ENCODE assay signal across 1 cellular context in genomic region chr4:140343303-140343702, GRCh38.
TF ChIP-seq lines count a peak whose summit lies in the region.

No MANE protein-coding gene starts in this region.

TF ChIP-seq in A549, 52 proteins besides CTCF, POLR2A, EP300 and RAD21 (continued from another document):
- TF ChIP-seq ATOH8 (CRISPR knock-in tag; IDR thresholded peaks at IDR 0.05; ENCODE audit: low read depth) (no peak), KDM5A (IDR thresholded peaks at IDR 0.05) (no peak), NFE2L2 (conservative IDR thresholded peaks at IDR 0.05; ENCODE audit: low read length) (no peak), SREBF2 (IDR thresholded peaks at IDR 0.05) (no peak), ELK1 (IDR thresholded peaks at IDR 0.05; ENCODE audit: low read depth, low read length) (no peak), HDAC2 (IDR thresholded peaks at IDR 0.05) (no peak)
